In the genomic region with DNA sequence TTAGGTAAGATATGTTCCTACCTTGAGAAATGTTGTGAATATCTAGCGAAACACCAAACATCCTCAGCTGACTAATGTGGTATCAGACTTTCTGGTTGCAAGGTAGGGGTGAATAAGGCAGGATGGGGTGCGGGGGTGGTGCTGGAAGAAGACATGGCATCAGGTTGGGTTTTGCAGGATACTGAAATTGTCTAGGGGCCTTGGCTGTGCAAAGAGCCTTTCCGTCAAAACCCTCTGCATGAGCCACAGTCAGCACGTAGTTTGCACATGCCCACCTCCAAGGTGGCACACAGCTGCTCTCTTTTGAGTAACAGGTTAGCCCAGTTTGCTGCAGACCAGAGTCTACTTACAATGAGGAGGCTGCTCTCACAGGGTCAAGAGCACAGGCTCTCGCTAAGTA, we compare ENCODE assay signal across 12 cellular contexts. TPM values are rescaled to one million over a fixed set of nuclear protein-coding genes. Genes with fewer than 3 reads are reported as not detected.
DNase-seq lines count a peak whose midpoint lies in the region; ATAC-seq and TF ChIP-seq lines count a peak whose summit lies in the region.
"Had no signal": no experiment of that assay in that cellular context is flagged by ENCODE, and none has a peak within 500 bp of the region (broad histone marks: within the 10 kb centered on the region; RNA-seq: fewer than 3 reads in every experiment).

No MANE protein-coding gene starts in this region.

- H3K27me3 Mint-ChIP-seq in activated CD8-positive, alpha-beta T cell treated with anti-CD3 and anti-CD28 coated beads for 36 hours = no peaks in the 10 kb centered on the region

- H3K9me3 Mint-ChIP-seq in activated CD8-positive, alpha-beta T cell treated with anti-CD3 and anti-CD28 coated beads for 36 hours = peaks cover 15% of the 10 kb centered on the region
- H3K9me3 Mint-ChIP-seq: GM23338 had no signal

- intact Hi-C loops in activated CD8-positive, alpha-beta T cell treated with anti-CD3 and anti-CD28 coated beads for 36 hours (cut with micrococcal nuclease) = loop anchor here (5.0 kb wide), 1 partner anchor 132 kb away; no protein-coding TSS in a partner anchor

- H3K27ac ChIP-seq in angular gyrus (ENCODE audit: low read depth, low read length) = peak overlapping the region; percentile 78
- H3K27ac ChIP-seq: BLaER1, KMS-11 had no signal

- CTCF ChIA-PET in activated CD8-positive, alpha-beta T cell treated with anti-CD3 and anti-CD28 coated beads for 36 hours (lab: Charles Lee) = interaction anchor here (1.1 to 2.2 kb wide), 4 partner anchors 31 to 133 kb away, joined by 3 to 6 read pairs (median 4); no protein-coding TSS in a partner anchor

- H3K4me1 Mint-ChIP-seq in activated CD8-positive, alpha-beta T cell treated with anti-CD3 and anti-CD28 coated beads for 36 hours (ENCODE audit: low read depth) = peaks cover 81% of the 10 kb centered on the region
- H3K4me1 Mint-ChIP-seq: GM23338 had no signal

- H3K4me3 Mint-ChIP-seq in activated CD8-positive, alpha-beta T cell treated with anti-CD3 and anti-CD28 coated beads for 36 hours = peak overlapping the region; percentile 86
- H3K4me3 Mint-ChIP-seq: GM23338 had no signal

- H3K27ac Mint-ChIP-seq in activated CD8-positive, alpha-beta T cell treated with anti-CD3 and anti-CD28 coated beads for 36 hours = peak overlapping the region; percentile 99
- H3K27ac Mint-ChIP-seq: GM23338 had no signal

- TF ChIP-seq CTCF in activated CD8-positive, alpha-beta T cell treated with anti-CD3 and anti-CD28 coated beads for 36 hours (IDR thresholded peaks at IDR 0.05) = no peak

- peak; percentile 4 for ATAC-seq in activated CD8-positive, alpha-beta T cell treated with anti-CD3 and anti-CD28 coated beads for 36 hours
- ATAC-seq: GM23338 had no signal

- peaks cover 94% of the 10 kb centered on the region for H3K36me3 Mint-ChIP-seq in activated CD8-positive, alpha-beta T cell treated with anti-CD3 and anti-CD28 coated beads for 36 hours (ENCODE audit: low read depth)

- peak; percentile 80 for DNase-seq in NCI-H510A treated with DMSO at 0.1 percent for 48 hours (lab: John Stamatoyannopoulos, UW)
- DNase-seq in activated CD8-positive, alpha-beta T cell treated with anti-CD3 and anti-CD28 coated beads for 36 hours = peak; percentile 80
- peak; percentile 41 to 48 for DNase-seq in stimulated activated CD4-positive, alpha-beta T cell treated with anti-CD3 and anti-CD28 coated beads, Interleukin-4, amount 100 ng/mL, for 48 hours (ENCODE audit: low read depth in 2 of 2)
- no peak for DNase-seq in NCI-H69 (lab: John Stamatoyannopoulos, UW)
- DNase-seq in medulla oblongata (ENCODE audit: extremely low spot score) = no peak
- DNase-seq in AG08396 (ENCODE audit: low spot score) = no peak
- DNase-seq: amygdala, NCI-H1694 treated with DMSO at 0.1 percent for 48 hours had no signal

- POLR2A ChIA-PET in activated CD8-positive, alpha-beta T cell treated with anti-CD3 and anti-CD28 coated beads for 36 hours (lab: Charles Lee) = interaction anchor here (0.9 to 5.7 kb wide), 7 partner anchors 9 to 896 kb away, joined by 3 to 63 read pairs (median 4); a partner anchor contains a TSS

RNA-seq across cellular contexts. Expression of a gene that starts 42.0 kb away (rescaled TPM):
- total RNA-seq in activated CD8-positive, alpha-beta T cell treated with anti-CD3 and anti-CD28 coated beads for 36 hours = 100 to 1,000 TPM; 476 to 491 TPM

Comparison
In these comparisons a context has a peak if more than half of its experiments do, and no peak if none do; other contexts are left out.
1. DNase-seq: peak in NCI-H510A treated with DMSO at 0.1 percent for 48 hours (single experiment), activated CD8-positive, alpha-beta T cell treated with anti-CD3 and anti-CD28 coated beads for 36 hours (single experiment) and stimulated activated CD4-positive, alpha-beta T cell treated with anti-CD3 and anti-CD28 coated beads, Interleukin-4, amount 100 ng/mL, for 48 hours (2 of 2); none in NCI-H69 (single experiment), medulla oblongata (single experiment) and AG08396 (single experiment).